In the genomic region with DNA sequence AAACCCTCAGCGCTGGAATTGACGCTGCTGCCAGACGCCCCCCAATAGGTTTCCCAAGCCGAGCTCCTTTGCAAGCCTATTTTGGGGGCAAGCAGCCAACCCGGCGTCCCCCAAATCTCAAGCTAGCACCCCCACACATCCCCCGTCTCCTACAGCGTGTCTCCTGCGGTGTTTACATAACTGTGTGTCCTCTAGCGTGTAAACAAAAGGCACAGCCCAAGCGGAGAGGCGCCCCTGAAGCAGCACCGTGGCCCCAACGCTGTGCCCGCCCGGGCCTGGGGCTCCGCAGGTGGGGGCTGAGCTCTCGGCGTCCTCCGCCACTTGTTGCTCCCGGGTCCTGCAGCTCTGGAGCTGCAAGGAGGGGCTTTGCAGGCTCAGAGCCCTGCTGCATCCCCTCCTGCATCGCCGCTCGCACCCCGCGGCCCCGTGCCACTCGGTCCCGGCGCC, we compare ENCODE assay signal across 9 cellular contexts. TPM values are rescaled to one million over a fixed set of nuclear protein-coding genes. Genes with fewer than 3 reads are reported as not detected.
DNase-seq lines count a peak whose midpoint lies in the region; ATAC-seq and TF ChIP-seq lines count a peak whose summit lies in the region.
"Had no signal": no experiment of that assay in that cellular context is flagged by ENCODE, and none has a peak within 500 bp of the region (broad histone marks: within the 10 kb centered on the region; RNA-seq: fewer than 3 reads in every experiment).

No MANE protein-coding gene starts in this region.

- WGBS in urinary bladder = under 1% methylated on average over 30 of the region's 30 CpGs

- no peak for TF ChIP-seq CTCF in breast epithelium (IDR thresholded peaks at IDR 0.05)
- TF ChIP-seq CTCF in MCF 10A (IDR thresholded peaks at IDR 0.05; ENCODE audit: unreplicated experiment) = no peak
- no peak for TF ChIP-seq CTCF in mucosa of descending colon (IDR thresholded peaks at IDR 0.05)

- H3K4me3 ChIP-seq in breast epithelium = peak overlapping the region; percentile 46 to 72 (median 67)
- peak overlapping the region; percentile 57 for H3K4me3 ChIP-seq in urinary bladder (ENCODE audit: low read depth, low read length)
- H3K4me3 ChIP-seq in mucosa of descending colon = no peak overlapping the region

- H3K4me3 Mint-ChIP-seq in MCF 10A (ENCODE audit: unreplicated experiment) = no peak overlapping the region
- H3K4me3 Mint-ChIP-seq: effector memory CD8-positive, alpha-beta T cell had no signal

- H3K9me3 ChIP-seq in breast epithelium (no peaks in the 10 kb centered on the region), mucosa of descending colon (no peaks in the 10 kb centered on the region)

- no peaks in the 10 kb centered on the region for H3K4me1 ChIP-seq in breast epithelium
- no peaks in the 10 kb centered on the region for H3K4me1 ChIP-seq in urinary bladder (ENCODE audit: insufficient read depth)
- peaks cover 20% of the 10 kb centered on the region for H3K4me1 ChIP-seq in mucosa of descending colon (ENCODE audit: low read depth)

- intact Hi-C loops in breast epithelium (cut with DNase I; ENCODE audit: low total_unique reads) = no loop called here
- intact Hi-C loops in MCF 10A (cut with micrococcal nuclease) = no loop called here
- intact Hi-C loops in mucosa of descending colon (cut with DNase I, micrococcal nuclease) = loop anchor here (10.0 kb wide), 1 partner anchor 168 kb away; no protein-coding TSS in a partner anchor

- H3K27me3 ChIP-seq in breast epithelium = peaks cover 4 to 5% of the 10 kb centered on the region in 2 donors

- H3K36me3 Mint-ChIP-seq in MCF 10A (ENCODE audit: insufficient read depth, unreplicated experiment) = no peaks in the 10 kb centered on the region

- DNase-seq in breast epithelium (ENCODE audit: low spot score in 2 of 2) (no peak), MCF 10A (ENCODE audit: unreplicated experiment) (no peak), caudate nucleus (lab: John Stamatoyannopoulos, UW) (peak in 1 of 61 donors; percentile 44), medulla oblongata (ENCODE audit: extremely low spot score) (peak; percentile 18), mucosa of descending colon (no peak)
- DNase-seq in activated CD4-positive, alpha-beta T cell treated with anti-CD3 and anti-CD28 coated beads for 1 hour = no peak

- no peak overlapping the region for H3K27ac Mint-ChIP-seq in MCF 10A (ENCODE audit: low read depth, unreplicated experiment)
- H3K27ac Mint-ChIP-seq: effector memory CD8-positive, alpha-beta T cell had no signal

- H3K36me3 ChIP-seq in breast epithelium (no peaks in the 10 kb centered on the region), urinary bladder (ENCODE audit: insufficient read depth) (no peaks in the 10 kb centered on the region), mucosa of descending colon (ENCODE audit: low read depth) (no peaks in the 10 kb centered on the region)

- no TSS peak for BruUV-seq in MCF 10A (replicated peaks; lab: Mats Ljungman, UMichigan)

- no peak for ATAC-seq in mucosa of descending colon
- ATAC-seq in GM18511 (IDR thresholded peaks at IDR 0.05; ENCODE audit: unreplicated experiment) = no peak

- peaks cover 36% of the 10 kb centered on the region for H3K27me3 Mint-ChIP-seq in MCF 10A (ENCODE audit: insufficient read depth, unreplicated experiment)

- no peak overlapping the region for H3K27ac ChIP-seq in breast epithelium
- peak overlapping the region; percentile 96 for H3K27ac ChIP-seq in caudate nucleus (ENCODE audit: low read depth, low read length)
- no peak overlapping the region for H3K27ac ChIP-seq in urinary bladder (ENCODE audit: low read depth)

- H3K4me1 Mint-ChIP-seq in MCF 10A (ENCODE audit: insufficient read depth, unreplicated experiment) = peaks cover 5% of the 10 kb centered on the region

- TF ChIP-seq POLR2A in breast epithelium (IDR thresholded peaks at IDR 0.05) = no peak

- POLR2A ChIA-PET in MCF 10A (lab: Yijun Ruan, JAX) = no interaction called here

- H3K9me3 Mint-ChIP-seq in MCF 10A (ENCODE audit: unreplicated experiment) = no peaks in the 10 kb centered on the region
- H3K9me3 Mint-ChIP-seq: effector memory CD8-positive, alpha-beta T cell had no signal

- CTCF ChIA-PET in MCF 10A (lab: Yijun Ruan, JAX) = no interaction called here

RNA-seq across cellular contexts. Expression of gene CADM1, which starts 1.6 kb away (rescaled TPM):
- total RNA-seq in breast epithelium (10 to 100 TPM in 2 of 3 donors, 1 to 10 TPM in 1; 5.3 to 48.4 (median 33.1) TPM), MCF 10A (2022) (not detected in 2 replicates), urinary bladder (76.0 TPM), mucosa of descending colon (10 to 100 TPM in 1 of 3 donors, 1 to 10 TPM in 2; 4.3 to 20.2 (median 7.2) TPM)
- polyA plus RNA-seq in urinary bladder = 14.9 TPM

Comparison
In these comparisons a context has a peak if more than half of its experiments do, and no peak if none do; other contexts are left out.
1. intact Hi-C loops: an anchor here in mucosa of descending colon (10.0 kb wide); none called in breast epithelium and MCF 10A.